ENCODE assay signal across 13 cellular contexts in genomic region chr14:96105089-96105920, GRCh38.
DNase-seq lines count a peak whose midpoint lies in the region; ATAC-seq, FAIRE-seq and TF ChIP-seq lines count a peak whose summit lies in the region.
"Had no signal": no experiment of that assay in that cellular context is flagged by ENCODE, and none has a peak within 500 bp of the region (broad histone marks: within the 10 kb centered on the region; RNA-seq: fewer than 3 reads in every experiment).

No MANE protein-coding gene starts in this region.

- H3K36me3 Mint-ChIP-seq in astrocyte (ENCODE audit: low read depth, unreplicated experiment) = no peaks in the 10 kb centered on the region
- H3K36me3 Mint-ChIP-seq: activated naive CD4-positive, alpha-beta T cell treated with anti-CD3 and anti-CD28 coated beads, Interleukin-2, amount 50 U/mL, for 24 hours had no signal

- H3F3A ChIP-seq in GM23248 (ENCODE audit: insufficient read depth) = peaks cover 24% of the 10 kb centered on the region

- H3K4me1 ChIP-seq in GM23248 (ENCODE audit: insufficient read depth) (peaks cover 27% of the 10 kb centered on the region), astrocyte (ENCODE audit: insufficient read depth, low read length) (peaks cover 5% of the 10 kb centered on the region), left ventricle myocardium inferior (no peaks in the 10 kb centered on the region)

- TF ChIP-seq CTCF in astrocyte (IDR thresholded peaks at IDR 0.05; ENCODE audit: insufficient read depth, low read depth, low read length) (no peak), left ventricle myocardium inferior (IDR thresholded peaks at IDR 0.05; ENCODE audit: borderline replicate concordance) (no peak)

- H3K4me2 ChIP-seq in GM23248 (ENCODE audit: unreplicated experiment) (peak overlapping the region; percentile 14), astrocyte (ENCODE audit: low read length) (peak overlapping the region; percentile 1)

- H3K27ac Mint-ChIP-seq in astrocyte (ENCODE audit: unreplicated experiment) = no peak overlapping the region
- H3K27ac Mint-ChIP-seq: activated naive CD4-positive, alpha-beta T cell treated with anti-CD3 and anti-CD28 coated beads, Interleukin-2, amount 50 U/mL, for 24 hours; B cell had no signal

- H3K9ac ChIP-seq in GM23248 (peak overlapping the region; percentile 76), astrocyte (ENCODE audit: low read length) (peak overlapping the region; percentile 60)

- WGBS in GM23248 (ENCODE audit: low coverage in 1 of 2, low lambda C conversion rate in 2 of 2, missing lambda C conversion rate in 2 of 2), 2 experiments = 50 to 59% methylated on average over 14 to 16 of the region's 16 CpGs

- in situ Hi-C loops in GM23248 (cut with MboI) = no loop called here

- H3K4me3 Mint-ChIP-seq in astrocyte (ENCODE audit: unreplicated experiment) = no peak overlapping the region
- H3K4me3 Mint-ChIP-seq: activated naive CD4-positive, alpha-beta T cell treated with anti-CD3 and anti-CD28 coated beads, Interleukin-2, amount 50 U/mL, for 24 hours; B cell had no signal

- H3K27ac ChIP-seq in GM23248 = peak overlapping the region; percentile 90
- peak overlapping the region; percentile 57 for H3K27ac ChIP-seq in astrocyte (ENCODE audit: low read depth, low read length)
- peak overlapping the region; percentile 23 for H3K27ac ChIP-seq in left ventricle myocardium inferior (replicated peaks)

- peaks cover 25% of the 10 kb centered on the region for H3K27me3 Mint-ChIP-seq in astrocyte (ENCODE audit: low read depth, unreplicated experiment)
- H3K27me3 Mint-ChIP-seq: activated naive CD4-positive, alpha-beta T cell treated with anti-CD3 and anti-CD28 coated beads, Interleukin-2, amount 50 U/mL, for 24 hours had no signal

- DNase-seq in GM23248 = peak; percentile 45
- DNase-seq in astrocyte (ENCODE audit: low read depth) = no peak
- no peak for DNase-seq in left ventricle myocardium inferior
- peak; percentile 61 for DNase-seq in sciatic nerve (ENCODE audit: low spot score)
- DNase-seq in activated CD4-positive, alpha-beta T cell treated with anti-CD3 and anti-CD28 coated beads, Interleukin-2, amount 50 U/mL, for 48 hours = no peak
- DNase-seq in C1 segment of cervical spinal cord (lab: John Stamatoyannopoulos, UW) = no peak
- no peak for DNase-seq in RCC 7860 (ENCODE audit: low spot score)
- DNase-seq in NCI-H2227 treated with DMSO at 0.1 percent for 48 hours (lab: John Stamatoyannopoulos, UW) = no peak
- DNase-seq: erythroblast, NCI-H1436 treated with DMSO at 0.1 percent for 48 hours had no signal

- H4K20me1 ChIP-seq in GM23248 (ENCODE audit: insufficient read depth) (no peaks in the 10 kb centered on the region), astrocyte (ENCODE audit: insufficient read depth, low read length) (no peaks in the 10 kb centered on the region)

- H3K36me3 ChIP-seq in GM23248 (ENCODE audit: low read depth) (no peaks in the 10 kb centered on the region), astrocyte (ENCODE audit: insufficient read depth, low read length) (no peaks in the 10 kb centered on the region), left ventricle myocardium inferior (no peaks in the 10 kb centered on the region)

- FAIRE-seq in astrocyte (lab: Jason Lieb, UNC) (no peak), RCC 7860 (lab: Jason Lieb, UNC) (no peak)
- FAIRE-seq: K562 had no signal

- H3K4me3 ChIP-seq in GM23248 = no peak overlapping the region
- no peak overlapping the region for H3K4me3 ChIP-seq in astrocyte (ENCODE audit: insufficient read depth, low read depth, low read length)
- no peak overlapping the region for H3K4me3 ChIP-seq in left ventricle myocardium inferior
- H3K4me3 ChIP-seq: K562 had no signal

- H3K9me2 ChIP-seq in GM23248 (ENCODE audit: insufficient read depth) = no peaks in the 10 kb centered on the region

- peak; percentile 45 for ATAC-seq in sciatic nerve
- ATAC-seq: K562 had no signal

- H2AFZ ChIP-seq in GM23248 (no peak overlapping the region), astrocyte (ENCODE audit: low read depth, low read length) (no peak overlapping the region)

- H3K27me3 ChIP-seq in GM23248 (replicated peaks; ENCODE audit: insufficient read depth) (no peaks in the 10 kb centered on the region), astrocyte (ENCODE audit: insufficient read depth, low read length) (peaks cover 2% of the 10 kb centered on the region), left ventricle myocardium inferior (ENCODE audit: low read depth) (peaks cover 64% of the 10 kb centered on the region)

- intact Hi-C loops in left ventricle myocardium inferior (cut with micrococcal nuclease) (loop anchor here (10.0 kb wide), 1 partner anchor 319 kb away; no protein-coding TSS in a partner anchor), sciatic nerve (cut with DNase I) (no loop called here)

- H3K4me1 Mint-ChIP-seq in astrocyte (ENCODE audit: low read depth, unreplicated experiment) = no peaks in the 10 kb centered on the region
- H3K4me1 Mint-ChIP-seq: B cell had no signal

- H3K9me3 ChIP-seq in GM23248 (ENCODE audit: low read depth) (no peaks in the 10 kb centered on the region), astrocyte (ENCODE audit: insufficient read depth, low read depth, low read length) (no peaks in the 10 kb centered on the region), left ventricle myocardium inferior (replicated peaks) (no peaks in the 10 kb centered on the region)

- no peaks in the 10 kb centered on the region for H3K9me3 Mint-ChIP-seq in astrocyte (ENCODE audit: unreplicated experiment)
- H3K9me3 Mint-ChIP-seq: activated naive CD4-positive, alpha-beta T cell treated with anti-CD3 and anti-CD28 coated beads, Interleukin-2, amount 50 U/mL, for 24 hours had no signal

- no peaks in the 10 kb centered on the region for H3K79me2 ChIP-seq in GM23248 (ENCODE audit: insufficient read depth)
- H3K79me2 ChIP-seq in astrocyte (ENCODE audit: insufficient read depth, low read length) = no peaks in the 10 kb centered on the region

Comparison
In these comparisons a context has a peak if more than half of its experiments do, and no peak if none do; other contexts are left out.
1. DNase-seq: peak in GM23248 (single experiment) and sciatic nerve (single experiment); none in astrocyte (single experiment), left ventricle myocardium inferior (single experiment), activated CD4-positive, alpha-beta T cell treated with anti-CD3 and anti-CD28 coated beads, Interleukin-2, amount 50 U/mL, for 48 hours (0 of 2), C1 segment of cervical spinal cord (0 of 14), RCC 7860 (single experiment) and NCI-H2227 treated with DMSO at 0.1 percent for 48 hours (single experiment).
2. H3K27ac ChIP-seq: peak in every context shown above with its lines; median percentile 90 in GM23248; 57 in astrocyte; 23 in left ventricle myocardium inferior.